In the genomic region with DNA sequence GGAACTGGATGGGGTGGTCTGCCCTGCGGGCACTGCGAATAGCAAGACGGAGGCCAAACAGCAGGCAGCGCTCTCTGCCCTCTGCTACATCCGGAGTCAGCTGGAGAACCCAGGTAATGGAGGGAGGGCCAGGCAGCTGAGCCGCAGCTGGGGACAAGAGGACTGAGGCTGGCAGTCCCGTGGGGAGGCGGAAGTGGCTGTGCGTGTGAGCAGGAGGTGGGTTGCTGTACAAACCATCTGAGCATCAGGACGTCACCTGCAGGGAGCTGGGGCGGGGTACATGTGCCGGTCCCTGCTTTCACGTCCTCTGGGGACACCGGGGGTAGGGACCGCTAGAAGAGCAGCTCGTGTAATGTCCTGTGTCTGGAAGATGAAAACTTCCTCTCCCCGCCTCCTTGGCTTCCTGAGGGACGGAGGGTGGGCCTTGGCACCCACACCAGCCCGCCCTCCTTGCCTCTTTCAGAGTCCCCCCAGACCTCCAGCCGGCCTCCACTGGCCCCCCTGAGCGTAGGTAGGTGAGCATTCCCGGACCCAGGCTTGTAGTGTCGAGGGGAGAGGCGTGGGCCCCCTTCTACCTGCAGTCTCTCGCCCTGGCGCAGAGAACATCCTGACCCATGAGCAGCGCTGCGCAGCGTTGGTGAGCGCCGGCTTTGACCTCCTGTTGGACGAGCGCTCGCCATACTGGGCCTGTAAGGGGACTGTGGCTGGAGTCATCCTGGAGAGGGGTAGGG, we compare ENCODE assay signal across 9 cellular contexts. TPM values are rescaled to one million over a fixed set of nuclear protein-coding genes. Genes with fewer than 3 reads are reported as not detected.
DNase-seq lines count a peak whose midpoint lies in the region; ATAC-seq lines count a peak whose summit lies in the region.
"Had no signal": no experiment of that assay in that cellular context is flagged by ENCODE, and none has a peak within 500 bp of the region (broad histone marks: within the 10 kb centered on the region; RNA-seq: fewer than 3 reads in every experiment).

No MANE protein-coding gene starts in this region.

- no peaks in the 10 kb centered on the region for H3K36me3 Mint-ChIP-seq in activated T-cell treated with anti-CD3 and anti-CD28 coated beads, Interleukin-2, amount 50 U/mL, for 24 hours (ENCODE audit: low read depth)
- H3K36me3 Mint-ChIP-seq in natural killer cell treated with Interleukin-12 subunit alpha and Interleukin-12 subunit beta and Interleukin-15 and Interleukin-18, amount 100 ng/mL, for 72 hours, result no peaks in the 10 kb centered on the region

- H3K9me3 Mint-ChIP-seq in activated T-cell treated with anti-CD3 and anti-CD28 coated beads, Interleukin-2, amount 50 U/mL, for 24 hours, result no peaks in the 10 kb centered on the region
- H3K9me3 Mint-ChIP-seq in natural killer cell treated with Interleukin-12 subunit alpha and Interleukin-12 subunit beta and Interleukin-15 and Interleukin-18, amount 100 ng/mL, for 72 hours, result no peaks in the 10 kb centered on the region

- H3K27me3 Mint-ChIP-seq in activated T-cell treated with anti-CD3 and anti-CD28 coated beads, Interleukin-2, amount 50 U/mL, for 24 hours, result no peaks in the 10 kb centered on the region
- peaks cover 0 to 4% of the 10 kb centered on the region in 2 donors for H3K27me3 Mint-ChIP-seq in natural killer cell treated with Interleukin-12 subunit alpha and Interleukin-12 subunit beta and Interleukin-15 and Interleukin-18, amount 100 ng/mL, for 72 hours

- H3K4me3 Mint-ChIP-seq in activated T-cell treated with anti-CD3 and anti-CD28 coated beads, Interleukin-2, amount 50 U/mL, for 24 hours, result peak overlapping the region; percentile 54
- H3K4me3 Mint-ChIP-seq in natural killer cell treated with Interleukin-12 subunit alpha and Interleukin-12 subunit beta and Interleukin-15 and Interleukin-18, amount 100 ng/mL, for 72 hours, result peak overlapping the region; percentile 27

- peak; percentile 57 for DNase-seq in activated T-cell treated with anti-CD3 and anti-CD28 coated beads, Interleukin-2, amount 50 U/mL, for 24 hours
- DNase-seq in natural killer cell treated with Interleukin-12 subunit alpha and Interleukin-12 subunit beta and Interleukin-15 and Interleukin-18, amount 100 ng/mL, for 72 hours (ENCODE audit: low spot score), result no peak
- DNase-seq in pons (ENCODE audit: low spot score), result no peak
- DNase-seq in T1000 (lab: John Stamatoyannopoulos, UW), result no peak

- ATAC-seq in GM18909 (IDR thresholded peaks at IDR 0.05; ENCODE audit: poor library complexity, unreplicated experiment) (peak; percentile 70), HG03460 (IDR thresholded peaks at IDR 0.05; ENCODE audit: unreplicated experiment) (peak; percentile 71), HG02870 (IDR thresholded peaks at IDR 0.05; ENCODE audit: unreplicated experiment) (no peak), GM18519 (IDR thresholded peaks at IDR 0.05; ENCODE audit: low FRiP score, unreplicated experiment) (no peak)
- ATAC-seq in natural killer cell treated with Interleukin-12 subunit alpha and Interleukin-12 subunit beta and Interleukin-15 and Interleukin-18, amount 100 ng/mL, for 72 hours, result peak; percentile 37 to 46

- peaks cover 18% of the 10 kb centered on the region for H3K4me1 Mint-ChIP-seq in activated T-cell treated with anti-CD3 and anti-CD28 coated beads, Interleukin-2, amount 50 U/mL, for 24 hours (ENCODE audit: low read depth)
- H3K4me1 Mint-ChIP-seq in natural killer cell treated with Interleukin-12 subunit alpha and Interleukin-12 subunit beta and Interleukin-15 and Interleukin-18, amount 100 ng/mL, for 72 hours (ENCODE audit: low read depth in 2 of 2), result peaks cover 0 to 13% of the 10 kb centered on the region in 2 donors

- peak overlapping the region; percentile 79 for H3K27ac Mint-ChIP-seq in activated T-cell treated with anti-CD3 and anti-CD28 coated beads, Interleukin-2, amount 50 U/mL, for 24 hours
- no peak overlapping the region for H3K27ac Mint-ChIP-seq in natural killer cell treated with Interleukin-12 subunit alpha and Interleukin-12 subunit beta and Interleukin-15 and Interleukin-18, amount 100 ng/mL, for 72 hours

RNA-seq across cellular contexts. Expression of a gene that starts 3.7 kb away (rescaled TPM):
- not detected for total RNA-seq in natural killer cell treated with Interleukin-12 subunit alpha and Interleukin-12 subunit beta and Interleukin-15 and Interleukin-18, amount 100 ng/mL, for 72 hours

RNA-seq across cellular contexts. Expression of a gene that starts 7.8 kb away (rescaled TPM):
- 10 to 100 TPM; 50.4 to 92.3 TPM for total RNA-seq in natural killer cell treated with Interleukin-12 subunit alpha and Interleukin-12 subunit beta and Interleukin-15 and Interleukin-18, amount 100 ng/mL, for 72 hours

RNA-seq across cellular contexts. Expression of a gene that starts 45.2 kb away (rescaled TPM):
- total RNA-seq in natural killer cell treated with Interleukin-12 subunit alpha and Interleukin-12 subunit beta and Interleukin-15 and Interleukin-18, amount 100 ng/mL, for 72 hours, result not detected
- total RNA-seq: lower leg skin had no signal

RNA-seq across cellular contexts. Expression of a gene that starts 49.5 kb away (rescaled TPM):
- not detected for total RNA-seq in natural killer cell treated with Interleukin-12 subunit alpha and Interleukin-12 subunit beta and Interleukin-15 and Interleukin-18, amount 100 ng/mL, for 72 hours

RNA-seq across cellular contexts. Expression of a gene that starts 49.7 kb away (rescaled TPM):
- 10 to 100 TPM in 1 of 2 donors, 1 to 10 TPM in 1; 7.3 to 21.0 TPM for total RNA-seq in natural killer cell treated with Interleukin-12 subunit alpha and Interleukin-12 subunit beta and Interleukin-15 and Interleukin-18, amount 100 ng/mL, for 72 hours

Comparison
In these comparisons a context has a peak if more than half of its experiments do, and no peak if none do; other contexts are left out.
1. ATAC-seq: peak in GM18909 (single experiment), HG03460 (single experiment) and natural killer cell treated with Interleukin-12 subunit alpha and Interleukin-12 subunit beta and Interleukin-15 and Interleukin-18, amount 100 ng/mL, for 72 hours (2 of 2); none in HG02870 (single experiment) and GM18519 (single experiment).